In genomic region chr10:8319704-8320103, GRCh38 we compare ENCODE assay signal across 27 cellular contexts.
"Had no signal": no experiment of that assay in that cellular context is flagged by ENCODE, and none has a peak within 500 bp of the region (broad histone marks: within the 10 kb centered on the region; RNA-seq: fewer than 3 reads in every experiment).

No MANE protein-coding gene starts in this region.

- H3K4me3 ChIP-seq: dorsolateral prefrontal cortex, gastrocnemius medialis, lung, mucosa of descending colon, ovary, psoas muscle, sigmoid colon, spleen, thoracic aorta, tibial nerve, upper lobe of right lung, uterus had no signal

- H3K4me3 Mint-ChIP-seq: memory B cell; naive B cell; natural killer cell treated with Interleukin-12 subunit alpha and Interleukin-12 subunit beta and Interleukin-15 and Interleukin-18, amount 100 ng/mL, for 72 hours; stimulated activated naive B cell treated with anti-CD40 and anti-IgM and Interleukin-4, amounts not matched to agents 10 μg/mL and 1 μg/mL and 100 μg/mL, for 72 hours; stimulated activated naive CD8-positive, alpha-beta T cell treated with anti-CD3 and anti-CD28 coated beads, Interleukin-15, Interleukin-2, amounts not matched to agents 100 ng/mL and 50 ng/mL, for 24 hours had no signal

- H3K27ac Mint-ChIP-seq: memory B cell; naive B cell; natural killer cell treated with Interleukin-12 subunit alpha and Interleukin-12 subunit beta and Interleukin-15 and Interleukin-18, amount 100 ng/mL, for 72 hours; stimulated activated naive B cell treated with anti-CD40 and anti-IgM and Interleukin-4, amounts not matched to agents 10 μg/mL and 1 μg/mL and 100 μg/mL, for 72 hours; stimulated activated naive CD8-positive, alpha-beta T cell treated with anti-CD3 and anti-CD28 coated beads, Interleukin-15, Interleukin-2, amounts not matched to agents 100 ng/mL and 50 ng/mL, for 24 hours had no signal

- H3K4me1 ChIP-seq: gastrocnemius medialis, psoas muscle, sigmoid colon, spleen, tibial nerve, upper lobe of right lung, uterus had no signal

- H3K27me3 ChIP-seq: gastrocnemius medialis, ovary, tibial nerve, uterus had no signal

- ATAC-seq: esophagus mucosa; gastrocnemius medialis; left lobe of liver; mucosa of descending colon; natural killer cell treated with Interleukin-12 subunit alpha and Interleukin-12 subunit beta and Interleukin-15 and Interleukin-18, amount 100 ng/mL, for 72 hours; psoas muscle; right cardiac atrium; stimulated activated naive B cell treated with anti-CD40 and anti-IgM and Interleukin-4, amounts not matched to agents 10 μg/mL and 1 μg/mL and 100 μg/mL, for 72 hours; upper lobe of right lung had no signal

- H3K4me1 Mint-ChIP-seq: memory B cell; naive B cell; stimulated activated naive B cell treated with anti-CD40 and anti-IgM and Interleukin-4, amounts not matched to agents 10 μg/mL and 1 μg/mL and 100 μg/mL, for 72 hours had no signal

- DNase-seq: dorsolateral prefrontal cortex; effector CD4-positive, alpha-beta T cell; foreskin fibroblast; gastrocnemius medialis; head of caudate nucleus; mucosa of descending colon; naive B cell; occipital lobe; ovary; posterior cingulate gyrus; psoas muscle; right cardiac atrium; sigmoid colon; spleen; stimulated activated CD4-positive, alpha-beta T cell treated with anti-CD3 and anti-CD28 coated beads, Interleukin-2, amount 100 ng/mL, for 48 hours; stimulated activated naive B cell treated with anti-CD40 and anti-IgM and Interleukin-4, amounts not matched to agents 10 μg/mL and 1 μg/mL and 100 μg/mL, for 72 hours; upper lobe of right lung; uterus had no signal

- H3K36me3 ChIP-seq: gastrocnemius medialis, ovary, sigmoid colon, spleen, thoracic aorta, tibial nerve, upper lobe of right lung, uterus had no signal

- H3K36me3 Mint-ChIP-seq: memory B cell; naive B cell; natural killer cell treated with Interleukin-12 subunit alpha and Interleukin-12 subunit beta and Interleukin-15 and Interleukin-18, amount 100 ng/mL, for 72 hours; stimulated activated naive B cell treated with anti-CD40 and anti-IgM and Interleukin-4, amounts not matched to agents 10 μg/mL and 1 μg/mL and 100 μg/mL, for 72 hours had no signal

- H3K27ac ChIP-seq: dorsolateral prefrontal cortex, epithelial cell of prostate, gastrocnemius medialis, ovary, psoas muscle, sigmoid colon, spleen, thoracic aorta, tibial nerve, upper lobe of right lung, uterus had no signal

- H3K9me3 ChIP-seq: gastrocnemius medialis, mucosa of descending colon, ovary, psoas muscle, sigmoid colon, spleen, thoracic aorta, tibial nerve, upper lobe of right lung, uterus had no signal

- H3K9me3 Mint-ChIP-seq: natural killer cell treated with Interleukin-12 subunit alpha and Interleukin-12 subunit beta and Interleukin-15 and Interleukin-18, amount 100 ng/mL, for 72 hours; stimulated activated naive CD8-positive, alpha-beta T cell treated with anti-CD3 and anti-CD28 coated beads, Interleukin-15, Interleukin-2, amounts not matched to agents 100 ng/mL and 50 ng/mL, for 24 hours had no signal
